ENCODE assay signal across 13 cellular contexts in genomic region chr3:12752803-12753202, GRCh38. TPM values are rescaled to one million over a fixed set of nuclear protein-coding genes. Genes with fewer than 3 reads are reported as not detected.
DNase-seq lines count a peak whose midpoint lies in the region; ATAC-seq and TF ChIP-seq lines count a peak whose summit lies in the region.
"Had no signal": no experiment of that assay in that cellular context is flagged by ENCODE, and none has a peak within 500 bp of the region (broad histone marks: within the 10 kb centered on the region; RNA-seq: fewer than 3 reads in every experiment).

No MANE protein-coding gene starts in this region.

- H3K9me3 Mint-ChIP-seq in type B pancreatic cell (no peaks in the 10 kb centered on the region), glutamatergic neuron (ENCODE audit: unreplicated experiment) (peaks cover 2% of the 10 kb centered on the region)
- H3K9me3 Mint-ChIP-seq: activated CD4-positive, alpha-beta memory T cell treated with anti-CD3 and anti-CD28 coated beads, Interleukin-2, amount 10 ng/mL, durations not matched to agents 7 days and 5 days had no signal

- H3K27ac Mint-ChIP-seq in type B pancreatic cell (peak overlapping the region; percentile 9), glutamatergic neuron (ENCODE audit: unreplicated experiment) (no peak overlapping the region)
- H3K27ac Mint-ChIP-seq: activated CD4-positive, alpha-beta memory T cell treated with anti-CD3 and anti-CD28 coated beads, Interleukin-2, amount 10 ng/mL, durations not matched to agents 7 days and 5 days had no signal

- no peaks in the 10 kb centered on the region for H3K27me3 ChIP-seq in right atrium auricular region
- H3K27me3 ChIP-seq: testis had no signal

- peaks cover 5% of the 10 kb centered on the region for H3K4me1 Mint-ChIP-seq in type B pancreatic cell (ENCODE audit: unreplicated experiment)
- H3K4me1 Mint-ChIP-seq in glutamatergic neuron (ENCODE audit: low read depth, unreplicated experiment), result no peaks in the 10 kb centered on the region

- H3K4me3 ChIP-seq in right atrium auricular region, result no peak overlapping the region
- H3K4me3 ChIP-seq: HAP-1, prostate gland, testis had no signal

- peaks cover 0 to 17% of the 10 kb centered on the region in 2 donors for H3K4me1 ChIP-seq in right atrium auricular region
- H3K4me1 ChIP-seq: HAP-1, prostate gland, testis had no signal

- H3K27me3 Mint-ChIP-seq in type B pancreatic cell (no peaks in the 10 kb centered on the region), glutamatergic neuron (ENCODE audit: unreplicated experiment) (peaks cover 5% of the 10 kb centered on the region)

- H3K36me3 Mint-ChIP-seq in type B pancreatic cell, result no peaks in the 10 kb centered on the region
- H3K36me3 Mint-ChIP-seq in glutamatergic neuron (ENCODE audit: unreplicated experiment), result no peaks in the 10 kb centered on the region

- DNase-seq in right atrium auricular region (ENCODE audit: low spot score) (no peak), left ventricle myocardium superior (no peak), M059J (ENCODE audit: low read depth) (peak; percentile 61), epithelial cell of prostate (ENCODE audit: low read depth, low spot score) (no peak), type B pancreatic cell (ENCODE audit: extremely low spot score, unreplicated experiment) (no peak), glutamatergic neuron (no peak), NAMALWA (ENCODE audit: low spot score) (no peak)
- DNase-seq in activated T-cell treated with anti-CD3 and anti-CD28 coated beads, Interleukin-2, amount 50 U/mL, for 1 hour, result no peak
- DNase-seq: activated CD4-positive, alpha-beta memory T cell treated with anti-CD3 and anti-CD28 coated beads, Interleukin-2, amount 10 ng/mL, durations not matched to agents 7 days and 5 days; NCI-H1436; testis had no signal

- H3K36me3 ChIP-seq in right atrium auricular region, result no peaks in the 10 kb centered on the region
- H3K36me3 ChIP-seq: HAP-1, prostate gland had no signal

- H3K9me3 ChIP-seq in right atrium auricular region, result no peaks in the 10 kb centered on the region
- H3K9me3 ChIP-seq: HAP-1, prostate gland, testis had no signal

- H3K4me3 Mint-ChIP-seq in type B pancreatic cell, result no peak overlapping the region
- H3K4me3 Mint-ChIP-seq in glutamatergic neuron (ENCODE audit: unreplicated experiment), result no peak overlapping the region
- H3K4me3 Mint-ChIP-seq: activated CD4-positive, alpha-beta memory T cell treated with anti-CD3 and anti-CD28 coated beads, Interleukin-2, amount 10 ng/mL, durations not matched to agents 7 days and 5 days had no signal

- TF ChIP-seq CTCF in right atrium auricular region (IDR thresholded peaks at IDR 0.05), result no peak
- no peak for TF ChIP-seq CTCF in type B pancreatic cell (conservative IDR thresholded peaks at IDR 0.05)
- no peak for TF ChIP-seq CTCF in glutamatergic neuron (IDR thresholded peaks at IDR 0.05; ENCODE audit: partially characterized antibody, unreplicated experiment)

- no peak for ATAC-seq in left ventricle myocardium superior

- H3K27ac ChIP-seq in right atrium auricular region (peak overlapping the region; percentile 74 to 76), epithelial cell of prostate (peak overlapping the region; percentile 99)
- H3K27ac ChIP-seq: prostate gland, testis had no signal

- intact Hi-C loops in left ventricle myocardium superior (cut with micrococcal nuclease), result no loop called here

RNA-seq across cellular contexts. Expression of gene TMEM40, which starts 6.3 kb away (rescaled TPM):
- total RNA-seq in right atrium auricular region (1 to 10 TPM; 1.8 to 2.3 TPM), left ventricle myocardium superior (2.8 TPM), type B pancreatic cell (ENCODE audit: low replicate concordance) (16.3 and 51.3 TPM in 2 replicates), glutamatergic neuron (ENCODE audit: unreplicated experiment) (not detected)
- total RNA-seq in M059J (2014; rRNA removed; shearing (Covaris generic)), result 0.74 and 1.3 TPM in 2 replicates
- total RNA-seq: activated CD4-positive, alpha-beta memory T cell treated with anti-CD3 and anti-CD28 coated beads, Interleukin-2, amount 10 ng/mL, durations not matched to agents 7 days and 5 days had no signal

RNA-seq across cellular contexts. Expression of gene CAND2, which starts 43.7 kb away (rescaled TPM):
- total RNA-seq in right atrium auricular region (10 to 100 TPM; 45.2 to 77.4 TPM), left ventricle myocardium superior (69.2 TPM), type B pancreatic cell (ENCODE audit: low replicate concordance) (5.5 and 11.1 TPM in 2 replicates), glutamatergic neuron (ENCODE audit: unreplicated experiment) (8.8 TPM)
- 1.5 and 4.0 TPM in 2 replicates for total RNA-seq in M059J (2014; rRNA removed; shearing (Covaris generic))
